Comparison of ENCODE assay signal across 8 cellular contexts in genomic region chr10:30058570-30059132, GRCh38. TPM values are rescaled to one million over a fixed set of nuclear protein-coding genes. Genes with fewer than 3 reads are reported as not detected.
DNase-seq lines count a peak whose midpoint lies in the region; ATAC-seq and TF ChIP-seq lines count a peak whose summit lies in the region.

No MANE protein-coding gene starts in this region.

- no CpG with 5 or more reads among the region's 48 CpGs for WGBS in mesendoderm (ENCODE audit: extremely low coverage, insufficient coverage, low lambda C conversion rate)

- H3K18ac ChIP-seq in mesendoderm (ENCODE audit: low read length), result peak overlapping the region; percentile 88

- peak overlapping the region; percentile 30 for H3K4me3 ChIP-seq in mesendoderm (ENCODE audit: low read length)
- peak overlapping the region; percentile 70 to 99 for H3K4me3 ChIP-seq in vagina

- peak overlapping the region; percentile 61 for H3K9ac ChIP-seq in mesendoderm (ENCODE audit: low read length)

- no peaks in the 10 kb centered on the region for H3K79me1 ChIP-seq in mesendoderm (ENCODE audit: low read length)

- peak overlapping the region; percentile 51 for H3K4me2 ChIP-seq in mesendoderm (ENCODE audit: low read length)

- TF ChIP-seq POLR2A in vagina (IDR thresholded peaks at IDR 0.05), result no peak

- no peaks in the 10 kb centered on the region for H3K79me2 ChIP-seq in mesendoderm (ENCODE audit: control insufficient read depth, insufficient read depth, low read length)

- peak overlapping the region; percentile 68 for H3K56ac ChIP-seq in mesendoderm (ENCODE audit: low read length)

- intact Hi-C loops in vagina (cut with DNase I), result loop anchor here (5.0 kb wide), 1 partner anchor 321 kb away; no protein-coding TSS in a partner anchor

- H3K9me3 ChIP-seq in vagina, result no peaks in the 10 kb centered on the region

- H3K27ac Mint-ChIP-seq in activated naive CD8-positive, alpha-beta T cell, result no peak overlapping the region
- no peak overlapping the region for H3K27ac Mint-ChIP-seq in activated naive CD8-positive, alpha-beta T cell treated with anti-CD3 and anti-CD28 coated beads, Interleukin-2, amount 50 U/mL, for 24 hours
- peak overlapping the region; percentile 60 for H3K27ac Mint-ChIP-seq in chondrocyte (ENCODE audit: unreplicated experiment)

- no peak for TF ChIP-seq CTCF in chondrocyte (IDR thresholded peaks at IDR 0.05)
- TF ChIP-seq CTCF in vagina (IDR thresholded peaks at IDR 0.05), result no peak

- H4K8ac ChIP-seq in mesendoderm (ENCODE audit: low read depth, low read length), result no peak overlapping the region

- peak overlapping the region; percentile 10 for H3K4ac ChIP-seq in mesendoderm (ENCODE audit: low read depth, low read length)

- H3K27me3 ChIP-seq in mesendoderm (ENCODE audit: insufficient read depth, low read length, poor library complexity) (no peaks in the 10 kb centered on the region), vagina (no peaks in the 10 kb centered on the region)

- H3K27me3 Mint-ChIP-seq in activated naive CD8-positive, alpha-beta T cell, result peaks cover 60% of the 10 kb centered on the region
- H3K27me3 Mint-ChIP-seq in activated naive CD8-positive, alpha-beta T cell treated with anti-CD3 and anti-CD28 coated beads, Interleukin-2, amount 50 U/mL, for 24 hours, result peaks cover 57% of the 10 kb centered on the region
- no peaks in the 10 kb centered on the region for H3K27me3 Mint-ChIP-seq in chondrocyte (ENCODE audit: low read depth)

- peak overlapping the region; percentile 6 for H3K27ac ChIP-seq in mesendoderm (ENCODE audit: low read depth, low read length)
- H3K27ac ChIP-seq in vagina, result peak overlapping the region; percentile 73

- H3K36me3 ChIP-seq in mesendoderm (ENCODE audit: control insufficient read depth, insufficient read depth, low read length) (no peaks in the 10 kb centered on the region), vagina (no peaks in the 10 kb centered on the region)

- H3K9me3 Mint-ChIP-seq in activated naive CD8-positive, alpha-beta T cell (ENCODE audit: low read depth), result no peaks in the 10 kb centered on the region
- no peaks in the 10 kb centered on the region for H3K9me3 Mint-ChIP-seq in activated naive CD8-positive, alpha-beta T cell treated with anti-CD3 and anti-CD28 coated beads, Interleukin-2, amount 50 U/mL, for 24 hours
- H3K9me3 Mint-ChIP-seq in chondrocyte (ENCODE audit: low read depth), result no peaks in the 10 kb centered on the region

- H3K23ac ChIP-seq in mesendoderm (ENCODE audit: low read length), result no peak overlapping the region

- H3K4me1 ChIP-seq in mesendoderm (ENCODE audit: control insufficient read depth, low read depth, low read length) (peaks cover 9% of the 10 kb centered on the region), vagina (peaks cover 12% of the 10 kb centered on the region)

- H3K4me3 Mint-ChIP-seq in activated naive CD8-positive, alpha-beta T cell, result peak overlapping the region; percentile 72
- H3K4me3 Mint-ChIP-seq in activated naive CD8-positive, alpha-beta T cell treated with anti-CD3 and anti-CD28 coated beads, Interleukin-2, amount 50 U/mL, for 24 hours, result no peak overlapping the region
- H3K4me3 Mint-ChIP-seq in chondrocyte (ENCODE audit: unreplicated experiment), result peak overlapping the region; percentile 70

- no peak for ATAC-seq in activated naive CD8-positive, alpha-beta T cell treated with anti-CD3 and anti-CD28 coated beads, Interleukin-2, amount 50 U/mL, for 24 hours
- ATAC-seq in HG03159 (IDR thresholded peaks at IDR 0.05; ENCODE audit: unreplicated experiment), result no peak
- no peak for ATAC-seq in GM21367 (IDR thresholded peaks at IDR 0.05; ENCODE audit: unreplicated experiment)

- DNase-seq in activated naive CD8-positive, alpha-beta T cell treated with anti-CD3 and anti-CD28 coated beads, Interleukin-2, amount 50 U/mL, for 24 hours, result no peak
- DNase-seq in chondrocyte (ENCODE audit: low spot score) (no peak), mesendoderm (no peak), vagina (ENCODE audit: extremely low spot score in 2 of 2) (no peak)
- no peak for DNase-seq in stimulated activated CD4-positive, alpha-beta T cell treated with anti-CD3 and anti-CD28 coated beads, Interleukin-4, amount 100 ng/mL, for 24 hours

- no peak overlapping the region for H2AK5ac ChIP-seq in mesendoderm (ENCODE audit: low read length)

- H2BK15ac ChIP-seq in mesendoderm (replicated peaks; ENCODE audit: low read depth), result no peak overlapping the region

- no peaks in the 10 kb centered on the region for H3K36me3 Mint-ChIP-seq in activated naive CD8-positive, alpha-beta T cell
- H3K36me3 Mint-ChIP-seq in activated naive CD8-positive, alpha-beta T cell treated with anti-CD3 and anti-CD28 coated beads, Interleukin-2, amount 50 U/mL, for 24 hours (ENCODE audit: low read depth), result no peaks in the 10 kb centered on the region
- no peaks in the 10 kb centered on the region for H3K36me3 Mint-ChIP-seq in chondrocyte (ENCODE audit: low read depth)

- H2BK120ac ChIP-seq in mesendoderm (ENCODE audit: low read depth, low read length), result no peak overlapping the region

- H4K5ac ChIP-seq in mesendoderm (ENCODE audit: low read length), result no peak overlapping the region

- peaks cover 6% of the 10 kb centered on the region for H3K4me1 Mint-ChIP-seq in activated naive CD8-positive, alpha-beta T cell (ENCODE audit: low read depth)
- H3K4me1 Mint-ChIP-seq in activated naive CD8-positive, alpha-beta T cell treated with anti-CD3 and anti-CD28 coated beads, Interleukin-2, amount 50 U/mL, for 24 hours, result peaks cover 7% of the 10 kb centered on the region
- H3K4me1 Mint-ChIP-seq in chondrocyte (ENCODE audit: low read depth), result peaks cover 72% of the 10 kb centered on the region

- no peak overlapping the region for H2BK5ac ChIP-seq in mesendoderm (ENCODE audit: low read length)

RNA-seq across cellular contexts. Expression of gene JCAD, which starts 0.7 kb away (rescaled TPM):
- 18.3 to 23.9 TPM (median 19.4 TPM) in 3 replicates for total RNA-seq in chondrocyte
- polyA plus RNA-seq in mesendoderm (2013, experiment 1 of 2), result 0.53 TPM
- 0.73 TPM for polyA plus RNA-seq in mesendoderm (2013, experiment 2 of 2)
- total RNA-seq in vagina, result 40.3 TPM
